22 cellular contexts compared by ENCODE assay signal in the genomic region with DNA sequence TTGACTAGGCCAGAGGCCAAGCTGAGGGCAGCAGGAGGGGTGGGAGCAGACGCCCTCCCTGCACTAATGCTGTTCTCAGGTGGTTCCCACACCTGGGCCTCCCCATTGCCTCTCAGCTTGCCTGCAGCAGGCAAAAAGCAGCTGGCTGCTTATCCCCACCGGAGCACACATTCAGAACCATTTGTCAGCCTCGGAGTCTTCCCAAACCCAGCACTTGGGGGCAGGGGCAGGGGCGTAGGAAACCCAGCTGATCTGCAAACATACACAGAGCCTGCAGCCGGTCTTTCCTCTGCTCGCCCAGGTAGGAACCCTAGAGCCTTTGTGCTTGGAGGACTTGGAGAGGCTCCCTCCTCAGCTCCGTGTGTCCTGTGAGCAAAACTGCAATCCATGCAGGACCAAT.
"Had no signal": no experiment of that assay in that cellular context is flagged by ENCODE, and none has a peak within 500 bp of the region (broad histone marks: within the 10 kb centered on the region; RNA-seq: fewer than 3 reads in every experiment).

No MANE protein-coding gene starts in this region.

- H3K36me3 ChIP-seq: breast epithelium, gastroesophageal sphincter, right lobe of liver, suprapubic skin, tibial artery, upper lobe of right lung had no signal

- H3K36me3 Mint-ChIP-seq: activated naive CD4-positive, alpha-beta T cell treated with anti-CD3 and anti-CD28 coated beads, Interleukin-2, amount 50 U/mL, for 72 hours; memory B cell; naive thymus-derived CD4-positive, alpha-beta T cell; stimulated activated memory B cell treated with anti-CD40 and anti-IgM and Interleukin-4, amounts not matched to agents 10 μg/mL and 1 μg/mL and 100 μg/mL, for 72 hours had no signal

- H3K4me3 ChIP-seq: breast epithelium, gastroesophageal sphincter, right lobe of liver, suprapubic skin, tibial artery, upper lobe of right lung had no signal

- DNase-seq: activated CD4-positive, alpha-beta T cell treated with anti-CD3 and anti-CD28 coated beads for 48 hours; activated CD4-positive, alpha-beta T cell treated with anti-CD3 and anti-CD28 coated beads, Interleukin-2, amount 50 U/mL, for 48 hours; activated T-cell treated with anti-CD3 and anti-CD28 coated beads, Interleukin-2, amount 50 U/mL, for 48 hours; effector memory CD4-positive, alpha-beta T cell; erythroblast; midbrain; naive thymus-derived CD4-positive, alpha-beta T cell; posterior cingulate gyrus; right lobe of liver; stimulated activated CD4-positive, alpha-beta T cell treated with anti-CD3 and anti-CD28 coated beads, Interleukin-12 subunit alpha, Interleukin-12 subunit beta, amount 100 ng/mL, for 4 hours; stimulated activated CD4-positive, alpha-beta T cell treated with anti-CD3 and anti-CD28 coated beads, Interleukin-4, amount 100 ng/mL, for 4 hours; tibial artery had no signal

- H3K27me3 ChIP-seq: right lobe of liver, upper lobe of right lung had no signal

- H3K4me1 Mint-ChIP-seq: central memory CD8-positive, alpha-beta T cell; memory B cell; naive thymus-derived CD4-positive, alpha-beta T cell; neural crest cell; stimulated activated memory B cell treated with anti-CD40 and anti-IgM and Interleukin-4, amounts not matched to agents 10 μg/mL and 1 μg/mL and 100 μg/mL, for 72 hours had no signal

- H3K27ac ChIP-seq: breast epithelium, gastroesophageal sphincter, right lobe of liver, suprapubic skin, tibial artery, upper lobe of right lung had no signal

- H3K9me3 ChIP-seq: breast epithelium, gastroesophageal sphincter, right lobe of liver, suprapubic skin, tibial artery, upper lobe of right lung had no signal

- H3K4me1 ChIP-seq: breast epithelium, gastroesophageal sphincter, right lobe of liver, suprapubic skin, tibial artery, upper lobe of right lung had no signal

- H3K9me3 Mint-ChIP-seq: activated naive CD4-positive, alpha-beta T cell treated with anti-CD3 and anti-CD28 coated beads, Interleukin-2, amount 50 U/mL, for 72 hours; activated T-helper 2 cell treated with anti-CD3 and anti-CD28 coated beads, Interferon-gamma antibody, Interleukin-2, Interleukin-4, amounts not matched to agents 10 μg/mL and 5 μg/mL and 100 μg/mL, durations not matched to agents 14 hours and 24 hours and 36 hours; central memory CD8-positive, alpha-beta T cell; memory B cell; neural crest cell had no signal

- H3K4me3 Mint-ChIP-seq: central memory CD8-positive, alpha-beta T cell; memory B cell; naive thymus-derived CD4-positive, alpha-beta T cell; neural crest cell; stimulated activated memory B cell treated with anti-CD40 and anti-IgM and Interleukin-4, amounts not matched to agents 10 μg/mL and 1 μg/mL and 100 μg/mL, for 72 hours had no signal

- H3K27ac Mint-ChIP-seq: activated naive CD4-positive, alpha-beta T cell treated with anti-CD3 and anti-CD28 coated beads, Interleukin-2, amount 50 U/mL, for 72 hours; activated T-helper 2 cell treated with anti-CD3 and anti-CD28 coated beads, Interferon-gamma antibody, Interleukin-2, Interleukin-4, amounts not matched to agents 10 μg/mL and 5 μg/mL and 100 μg/mL, durations not matched to agents 14 hours and 24 hours and 36 hours; memory B cell; stimulated activated memory B cell treated with anti-CD40 and anti-IgM and Interleukin-4, amounts not matched to agents 10 μg/mL and 1 μg/mL and 100 μg/mL, for 72 hours had no signal

- ATAC-seq: activated naive CD4-positive, alpha-beta T cell treated with anti-CD3 and anti-CD28 coated beads, Interleukin-2, amount 50 U/mL, for 72 hours; gastroesophageal sphincter; naive thymus-derived CD4-positive, alpha-beta T cell; right lobe of liver; stimulated activated memory B cell treated with anti-CD40 and anti-IgM and Interleukin-4, amounts not matched to agents 10 μg/mL and 1 μg/mL and 100 μg/mL, for 72 hours had no signal
